ENCODE assay signal across 15 cellular contexts in genomic region chr3:31204026-31204795, GRCh38.
"Had no signal": no experiment of that assay in that cellular context is flagged by ENCODE, and none has a peak within 500 bp of the region (broad histone marks: within the 10 kb centered on the region; RNA-seq: fewer than 3 reads in every experiment).

No MANE protein-coding gene starts in this region.

- H3K27ac Mint-ChIP-seq: activated naive CD4-positive, alpha-beta T cell treated with anti-CD3 and anti-CD28 coated beads, Interleukin-2, amount 50 U/mL, for 24 hours; activated T-cell treated with anti-CD3 and anti-CD28 coated beads, Interleukin-2, amount 50 U/mL, for 72 hours; dendritic cell treated with granulocyte-macrophage colony-stimulating factor and Interleukin-4, amounts not matched to agents 40 ng/mL and 50 ng/mL, for 4 days; natural killer cell treated with Interleukin-12 subunit alpha and Interleukin-12 subunit beta and Interleukin-15 and Interleukin-18, amount 100 ng/mL, for 72 hours; T-helper 1 cell treated with Interleukin-12 subunit alpha and Interleukin-12 subunit beta and Interleukin-4 antibody, amounts not matched to agents 30 μg/mL and 1 μg/mL, for 36 hours had no signal

- H3K4me3 Mint-ChIP-seq: activated naive CD4-positive, alpha-beta T cell treated with anti-CD3 and anti-CD28 coated beads, Interleukin-2, amount 50 U/mL, for 24 hours; activated T-cell treated with anti-CD3 and anti-CD28 coated beads, Interleukin-2, amount 50 U/mL, for 72 hours; dendritic cell treated with granulocyte-macrophage colony-stimulating factor and Interleukin-4, amounts not matched to agents 40 ng/mL and 50 ng/mL, for 4 days; natural killer cell treated with Interleukin-12 subunit alpha and Interleukin-12 subunit beta and Interleukin-15 and Interleukin-18, amount 100 ng/mL, for 72 hours; T-helper 1 cell treated with Interleukin-12 subunit alpha and Interleukin-12 subunit beta and Interleukin-4 antibody, amounts not matched to agents 30 μg/mL and 1 μg/mL, for 36 hours had no signal

- H3K27me3 Mint-ChIP-seq: activated naive CD4-positive, alpha-beta T cell treated with anti-CD3 and anti-CD28 coated beads, Interleukin-2, amount 50 U/mL, for 24 hours; dendritic cell treated with granulocyte-macrophage colony-stimulating factor and Interleukin-4, amounts not matched to agents 40 ng/mL and 50 ng/mL, for 4 days; natural killer cell treated with Interleukin-12 subunit alpha and Interleukin-12 subunit beta and Interleukin-15 and Interleukin-18, amount 100 ng/mL, for 72 hours had no signal

- H3K36me3 Mint-ChIP-seq: activated naive CD4-positive, alpha-beta T cell treated with anti-CD3 and anti-CD28 coated beads, Interleukin-2, amount 50 U/mL, for 24 hours; natural killer cell treated with Interleukin-12 subunit alpha and Interleukin-12 subunit beta and Interleukin-15 and Interleukin-18, amount 100 ng/mL, for 72 hours had no signal

- ATAC-seq: activated T-cell treated with anti-CD3 and anti-CD28 coated beads, Interleukin-2, amount 50 U/mL, for 72 hours; esophagus mucosa; natural killer cell treated with Interleukin-12 subunit alpha and Interleukin-12 subunit beta and Interleukin-15 and Interleukin-18, amount 100 ng/mL, for 72 hours had no signal

- DNase-seq: activated CD4-positive, alpha-beta T cell treated with anti-CD3 and anti-CD28 coated beads, Interleukin-2, amount 50 U/mL, for 4 hours; activated CD4-positive, CD25-positive, alpha-beta regulatory T cell treated with anti-CD3 and anti-CD28 coated beads, Interleukin-2, amount 50 U/mL, for 72 hours; activated effector memory CD4-positive, alpha-beta T cell treated with anti-CD3 and anti-CD28 coated beads, Interleukin-2, amount 50 U/mL, for 16 hours; activated T-cell treated with anti-CD3 and anti-CD28 coated beads, Interleukin-2, amount 50 U/mL, for 72 hours; cerebellar nuclear complex; effector CD8-positive, alpha-beta T cell; left cardiac atrium; stimulated activated CD8-positive, alpha-beta memory T cell treated with anti-CD3 and anti-CD28 coated beads, Interleukin-4, amount 100 ng/mL, for 48 hours; stimulated activated naive CD4-positive, alpha-beta T cell; tibial artery had no signal
